22 cellular contexts compared by ENCODE assay signal in the genomic region with DNA sequence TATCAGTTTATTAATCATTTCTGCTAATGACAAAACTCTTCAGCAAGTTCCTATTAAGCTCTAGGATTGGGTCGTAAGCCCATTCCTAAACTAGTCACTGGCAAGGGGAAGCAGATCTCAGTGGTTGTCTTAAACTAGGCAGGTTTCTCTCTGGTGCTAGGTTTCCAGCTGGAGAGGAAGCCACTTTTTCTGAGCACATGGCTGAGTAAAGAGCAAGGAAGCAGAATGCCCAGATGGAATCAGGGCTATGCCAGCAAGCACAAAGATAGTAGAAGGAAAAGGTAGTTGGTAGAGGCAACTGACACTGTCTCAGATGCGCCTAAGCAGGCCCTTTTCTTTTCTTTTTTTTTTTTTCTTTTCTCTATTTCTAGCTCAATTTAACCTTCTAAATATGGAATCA.
"Had no signal": no experiment of that assay in that cellular context is flagged by ENCODE, and none has a peak within 500 bp of the region (broad histone marks: within the 10 kb centered on the region; RNA-seq: fewer than 3 reads in every experiment).

No MANE protein-coding gene starts in this region.

- H3K4me3 Mint-ChIP-seq: activated CD4-positive, alpha-beta memory T cell treated with anti-CD3 and anti-CD28 coated beads, Interleukin-2, amount 10 ng/mL, durations not matched to agents 7 days and 5 days; activated CD8-positive, alpha-beta memory T cell treated with anti-CD3 and anti-CD28 coated beads, Interleukin-2, amount 10 ng/mL, durations not matched to agents 7 days and 5 days; activated naive CD8-positive, alpha-beta T cell treated with anti-CD3 and anti-CD28 coated beads for 36 hours; activated T-helper 17 cell treated with anti-CD3 and anti-CD28 coated beads, Interleukin-2, amount 50 U/mL, for 72 hours; stimulated activated naive B cell treated with anti-CD40 and anti-IgM and Interleukin-4, amounts not matched to agents 10 μg/mL and 1 μg/mL and 100 μg/mL, for 72 hours had no signal

- H3K27ac Mint-ChIP-seq: activated CD4-positive, alpha-beta memory T cell treated with anti-CD3 and anti-CD28 coated beads, Interleukin-2, amount 10 ng/mL, durations not matched to agents 7 days and 5 days; activated CD8-positive, alpha-beta memory T cell treated with anti-CD3 and anti-CD28 coated beads, Interleukin-2, amount 10 ng/mL, durations not matched to agents 7 days and 5 days; activated naive CD8-positive, alpha-beta T cell treated with anti-CD3 and anti-CD28 coated beads for 36 hours; activated T-helper 17 cell treated with anti-CD3 and anti-CD28 coated beads, Interleukin-2, amount 50 U/mL, for 72 hours; stimulated activated naive B cell treated with anti-CD40 and anti-IgM and Interleukin-4, amounts not matched to agents 10 μg/mL and 1 μg/mL and 100 μg/mL, for 72 hours had no signal

- DNase-seq: activated CD4-positive, alpha-beta memory T cell treated with anti-CD3 and anti-CD28 coated beads, Interleukin-2, amount 10 ng/mL, durations not matched to agents 7 days and 5 days; activated CD4-positive, alpha-beta T cell treated with anti-CD3 and anti-CD28 coated beads for 48 hours; activated CD4-positive, CD25-positive, alpha-beta regulatory T cell; activated CD8-positive, alpha-beta memory T cell treated with anti-CD3 and anti-CD28 coated beads, Interleukin-2, amount 10 ng/mL, durations not matched to agents 7 days and 5 days; activated naive CD4-positive, alpha-beta T cell; activated naive CD8-positive, alpha-beta T cell treated with anti-CD3 and anti-CD28 coated beads for 36 hours; amniotic stem cell; gastrocnemius medialis; head of caudate nucleus; kidney; left lung; mammary epithelial cell; midbrain; retina; spleen; stimulated activated naive B cell treated with anti-CD40 and anti-IgM and Interleukin-4, amounts not matched to agents 10 μg/mL and 1 μg/mL and 100 μg/mL, for 72 hours; T1000; thyroid gland had no signal

- H3K4me1 ChIP-seq: left lung, spleen, thyroid gland had no signal

- H3K27ac ChIP-seq: cardiac muscle cell, coronary artery, gastrocnemius medialis, left lung, spleen, thyroid gland had no signal

- H3K9me3 Mint-ChIP-seq: activated CD4-positive, alpha-beta memory T cell treated with anti-CD3 and anti-CD28 coated beads, Interleukin-2, amount 10 ng/mL, durations not matched to agents 7 days and 5 days; activated T-helper 17 cell treated with anti-CD3 and anti-CD28 coated beads, Interleukin-2, amount 50 U/mL, for 72 hours had no signal

- H3K27me3 ChIP-seq: gastrocnemius medialis, left lung, spleen, thyroid gland had no signal

- H3K4me1 Mint-ChIP-seq: activated T-helper 17 cell treated with anti-CD3 and anti-CD28 coated beads, Interleukin-2, amount 50 U/mL, for 72 hours had no signal

- H3K27me3 Mint-ChIP-seq: activated CD4-positive, alpha-beta memory T cell treated with anti-CD3 and anti-CD28 coated beads, Interleukin-2, amount 10 ng/mL, durations not matched to agents 7 days and 5 days; activated CD8-positive, alpha-beta memory T cell treated with anti-CD3 and anti-CD28 coated beads, Interleukin-2, amount 10 ng/mL, durations not matched to agents 7 days and 5 days; activated naive CD8-positive, alpha-beta T cell treated with anti-CD3 and anti-CD28 coated beads for 36 hours; activated T-helper 17 cell treated with anti-CD3 and anti-CD28 coated beads, Interleukin-2, amount 50 U/mL, for 72 hours; stimulated activated naive B cell treated with anti-CD40 and anti-IgM and Interleukin-4, amounts not matched to agents 10 μg/mL and 1 μg/mL and 100 μg/mL, for 72 hours had no signal

- ATAC-seq: activated CD8-positive, alpha-beta memory T cell treated with anti-CD3 and anti-CD28 coated beads, Interleukin-2, amount 10 ng/mL, durations not matched to agents 7 days and 5 days; activated T-helper 17 cell treated with anti-CD3 and anti-CD28 coated beads, Interleukin-2, amount 50 U/mL, for 72 hours; esophagus mucosa; gastrocnemius medialis; left lung; stimulated activated naive B cell treated with anti-CD40 and anti-IgM and Interleukin-4, amounts not matched to agents 10 μg/mL and 1 μg/mL and 100 μg/mL, for 72 hours had no signal

- H3K9me3 ChIP-seq: thyroid gland had no signal
